Comparison of ENCODE assay signal across 8 cellular contexts in the genomic region with DNA sequence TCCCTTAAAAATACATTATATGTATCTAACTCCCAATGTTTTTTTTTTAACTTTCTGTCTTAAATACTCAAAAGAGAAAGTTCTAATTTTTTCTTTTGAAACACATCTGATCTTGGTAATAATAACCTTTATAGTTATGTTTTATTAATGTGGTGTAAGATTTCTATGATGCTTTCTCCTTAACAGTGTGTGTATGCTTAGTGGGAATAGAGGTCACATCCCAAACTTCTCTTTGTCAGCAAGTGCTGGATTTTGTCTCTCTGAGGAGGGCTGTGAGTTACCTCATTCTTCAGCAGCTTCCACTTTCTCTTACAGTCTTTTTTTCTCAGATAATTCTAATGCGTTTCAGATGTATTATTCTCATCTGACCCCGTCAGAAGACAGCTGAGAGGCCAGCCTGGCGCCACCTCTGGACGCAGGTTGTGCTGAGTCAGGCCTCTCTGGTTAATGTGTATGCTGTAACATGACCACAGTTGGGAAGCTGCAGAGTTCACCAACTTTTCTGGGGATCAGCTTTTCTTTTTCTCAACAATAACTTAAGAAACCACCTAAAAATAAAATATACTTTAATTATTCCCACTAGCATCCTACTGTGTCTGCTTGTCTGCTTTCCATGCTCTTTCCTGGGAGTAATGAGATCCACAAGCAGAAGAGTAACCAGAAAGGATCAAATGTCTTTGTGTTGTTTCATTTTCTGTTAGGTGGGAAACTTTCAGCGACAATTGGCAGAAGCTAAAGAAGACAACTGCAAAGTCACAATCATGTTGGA.
DNase-seq lines count a peak whose midpoint lies in the region; ATAC-seq and TF ChIP-seq lines count a peak whose summit lies in the region.

No MANE protein-coding gene starts in this region.

- H3K4me1 Mint-ChIP-seq in CD4-positive, alpha-beta T cell (ENCODE audit: low read depth) = no peaks in the 10 kb centered on the region

- peak; percentile 75 for ATAC-seq in HG02970 (IDR thresholded peaks at IDR 0.05; ENCODE audit: low FRiP score, unreplicated experiment)
- ATAC-seq in HG02938 (IDR thresholded peaks at IDR 0.05; ENCODE audit: unreplicated experiment) = no peak
- ATAC-seq in CD4-positive, alpha-beta T cell (ENCODE audit: poor library complexity) = no peak

- no peak overlapping the region for H3K27ac Mint-ChIP-seq in CD4-positive, alpha-beta T cell

- DNase-seq in Daoy (ENCODE audit: low read depth) (peak; percentile 33), amniotic stem cell (lab: John Stamatoyannopoulos, UW) (peak; percentile 64), medulla oblongata (ENCODE audit: extremely low spot score) (peak; percentile 10), uterus (no peak), NCI-H2196 (lab: John Stamatoyannopoulos, UW; ENCODE audit: unreplicated experiment) (no peak)
- no peak for DNase-seq in CD4-positive, alpha-beta T cell

- TF ChIP-seq CTCF in uterus (IDR thresholded peaks at IDR 0.05) = no peak
- TF ChIP-seq CTCF in CD4-positive, alpha-beta T cell (IDR thresholded peaks at IDR 0.05) = no peak

- no peaks in the 10 kb centered on the region for H3K4me1 ChIP-seq in uterus

- POLR2A ChIA-PET in CD4-positive, alpha-beta T cell (lab: Charles Lee) = no interaction called here

- no peak overlapping the region for H3K4me3 Mint-ChIP-seq in CD4-positive, alpha-beta T cell

- no peaks in the 10 kb centered on the region for H3K36me3 Mint-ChIP-seq in CD4-positive, alpha-beta T cell (ENCODE audit: low read depth)

- TF ChIP-seq POLR2A in uterus (IDR thresholded peaks at IDR 0.05) = no peak

- intact Hi-C loops in uterus (cut with DNase I; ENCODE audit: low total_unique reads) = no loop called here
- intact Hi-C loops in CD4-positive, alpha-beta T cell (cut with DNase I, micrococcal nuclease) = no loop called here

- CTCF ChIA-PET in CD4-positive, alpha-beta T cell (lab: Charles Lee) = interaction anchor here (1.0 kb wide), 1 partner anchor 11 kb away, joined by 3 read pairs; no protein-coding TSS in a partner anchor

- no peaks in the 10 kb centered on the region for H3K36me3 ChIP-seq in uterus

- no peak overlapping the region for H3K27ac ChIP-seq in uterus
- H3K27ac ChIP-seq in CD4-positive, alpha-beta T cell (ENCODE audit: low read depth, low read length) = no peak overlapping the region

- H3K27me3 Mint-ChIP-seq in CD4-positive, alpha-beta T cell = no peaks in the 10 kb centered on the region

- no peaks in the 10 kb centered on the region for H3K9me3 Mint-ChIP-seq in CD4-positive, alpha-beta T cell

- no peak overlapping the region for H3K4me3 ChIP-seq in uterus

- H3K27me3 ChIP-seq in uterus = no peaks in the 10 kb centered on the region
- H3K27me3 ChIP-seq in CD4-positive, alpha-beta T cell (ENCODE audit: control insufficient read depth, insufficient read depth, low read length) = no peaks in the 10 kb centered on the region

- no peaks in the 10 kb centered on the region for H3K9me3 ChIP-seq in uterus
- no peaks in the 10 kb centered on the region for H3K9me3 ChIP-seq in CD4-positive, alpha-beta T cell (ENCODE audit: control insufficient read depth, low read length)

Comparison
In these comparisons a context has a peak if more than half of its experiments do, and no peak if none do; other contexts are left out.
1. DNase-seq: peak in Daoy (single experiment), amniotic stem cell (single experiment) and medulla oblongata (single experiment); none in uterus (0 of 2), CD4-positive, alpha-beta T cell (0 of 10) and NCI-H2196 (single experiment).